In genomic region chr4:98261291-98262271, GRCh38 we compare ENCODE assay signal across 8 cellular contexts. TPM values are rescaled to one million over a fixed set of nuclear protein-coding genes. Genes with fewer than 3 reads are reported as not detected.
DNase-seq lines count a peak whose midpoint lies in the region; ATAC-seq, FAIRE-seq and TF ChIP-seq lines count a peak whose summit lies in the region.

Gene RAP1GDS1, plus strand, starts transcription at chr4:98261384. Its CDS starts 182 bp downstream, at chr4:98261566.

- peak within 1 kb of the TSS; percentile 86 for H3K4me3 Mint-ChIP-seq in activated CD8-positive, alpha-beta T cell treated with anti-CD3 and anti-CD28 coated beads for 36 hours

- peak within 1 kb of the TSS; percentile 95 for H3K9ac ChIP-seq in endothelial cell of umbilical vein (replicated peaks; ENCODE audit: extremely low read depth, insufficient read depth, low read length)

- H4K20me1 ChIP-seq in endothelial cell of umbilical vein (replicated peaks; ENCODE audit: control insufficient read depth, extremely low read depth, insufficient read depth, low read length): peaks cover 2% of the 10 kb centered on the region

- H3K4me1 ChIP-seq in endothelial cell of umbilical vein (ENCODE audit: control insufficient read depth, extremely low read depth, insufficient read depth, low read length): peaks cover 22% of the 10 kb centered on the region
- peaks cover 4% of the 10 kb centered on the region for H3K4me1 ChIP-seq in mesodermal cell (ENCODE audit: control insufficient read depth, insufficient read depth, low read length, poor library complexity, severe bottlenecking)

- peak; percentile 19 for ATAC-seq in GM18517 (IDR thresholded peaks at IDR 0.05; ENCODE audit: unreplicated experiment)
- peak; percentile 17 for ATAC-seq in HG03045 (IDR thresholded peaks at IDR 0.05; ENCODE audit: unreplicated experiment)
- peak; percentile 54 for ATAC-seq in activated CD8-positive, alpha-beta T cell treated with anti-CD3 and anti-CD28 coated beads for 36 hours

- CTCF ChIA-PET in activated CD8-positive, alpha-beta T cell treated with anti-CD3 and anti-CD28 coated beads for 36 hours (lab: Charles Lee): interaction anchor here (1.6 kb wide), 1 partner anchor 223 kb away, joined by 3 read pairs; no protein-coding TSS in a partner anchor
- CTCF ChIA-PET in endothelial cell of umbilical vein (lab: Charles Lee): interaction anchor here (0.8 to 2.4 kb wide), 10 partner anchors 11 to 734 kb away, joined by 3 to 11 read pairs (median 3); partner anchors contain the start of gene METAP1

- TF ChIP-seq CTCF in activated CD8-positive, alpha-beta T cell treated with anti-CD3 and anti-CD28 coated beads for 36 hours (IDR thresholded peaks at IDR 0.05): no peak
- no peak for TF ChIP-seq CTCF in endothelial cell of umbilical vein (IDR thresholded peaks at IDR 0.05; ENCODE audit: extremely low read depth in 1 of 2, insufficient read depth in 1 of 2, low read depth in 1 of 2, low read length in 2 of 2)

- H3K36me3 Mint-ChIP-seq in activated CD8-positive, alpha-beta T cell treated with anti-CD3 and anti-CD28 coated beads for 36 hours (ENCODE audit: low read depth): peaks cover 12% of the 10 kb centered on the region

- peaks cover 52% of the 10 kb centered on the region for H3K79me2 ChIP-seq in endothelial cell of umbilical vein (ENCODE audit: control insufficient read depth, insufficient read depth, low read length)

- H3K4me3 ChIP-seq in endothelial cell of umbilical vein (replicated peaks in 1 of 3; ENCODE audit: insufficient read depth in 1 of 3, low read depth in 1 of 3, low read length in 3 of 3): peak within 1 kb of the TSS; percentile 73 to 80 (median 74)
- peak within 1 kb of the TSS; percentile 89 for H3K4me3 ChIP-seq in mesodermal cell (ENCODE audit: extremely low read depth, insufficient read depth, low read length, poor library complexity, severe bottlenecking)

- no peaks in the 10 kb centered on the region for H3K27me3 ChIP-seq in endothelial cell of umbilical vein (ENCODE audit: control insufficient read depth in 2 of 2, insufficient read depth in 2 of 2, low read length in 2 of 2)

- FAIRE-seq in endothelial cell of umbilical vein (lab: Jason Lieb, UNC): peak; percentile 76

- H3K9me3 ChIP-seq in endothelial cell of umbilical vein (replicated peaks; ENCODE audit: control insufficient read depth, insufficient read depth, low read length) (no peaks in the 10 kb centered on the region), mesodermal cell (ENCODE audit: control insufficient read depth, low read length) (no peaks in the 10 kb centered on the region)

- dilution Hi-C loops in endothelial cell of umbilical vein (cut with MboI; ENCODE audit: extremely low pct_ligation_motif_present, low sequenced_read_pairs): no loop called here

- peak within 1 kb of the TSS; percentile 86 for H3K27ac ChIP-seq in endothelial cell of umbilical vein (ENCODE audit: insufficient read depth, low read depth, low read length)
- H3K27ac ChIP-seq in mesodermal cell (ENCODE audit: low read depth, low read length, severe bottlenecking): peak within 1 kb of the TSS; percentile 96

- peak; percentile 61 for DNase-seq in A172 (ENCODE audit: low spot score)
- DNase-seq in NCI-H345 (lab: John Stamatoyannopoulos, UW): peak; percentile 26
- DNase-seq in activated CD8-positive, alpha-beta T cell treated with anti-CD3 and anti-CD28 coated beads for 36 hours: peak; percentile 74
- peak; percentile 73 for DNase-seq in endothelial cell of umbilical vein (ENCODE audit: low read depth, low spot score)
- peak; percentile 1 to 4 for DNase-seq in stimulated activated CD8-positive, alpha-beta memory T cell treated with anti-CD3 and anti-CD28 coated beads, Interleukin-2, amount 100 ng/mL, for 1 hour (ENCODE audit: low read depth in 2 of 2)

- 0 to 1% methylated on average over 40 to 59 of the region's 103 CpGs for WGBS in mesodermal cell (ENCODE audit: insufficient coverage in 2 of 2), 2 experiments

- POLR2A ChIA-PET in activated CD8-positive, alpha-beta T cell treated with anti-CD3 and anti-CD28 coated beads for 36 hours (lab: Charles Lee): interaction anchor here (0.7 to 2.3 kb wide), 6 partner anchors 13 to 734 kb away, joined by 3 to 8 read pairs (median 4); partner anchors contain the start of gene METAP1
- POLR2A ChIA-PET in endothelial cell of umbilical vein (lab: Charles Lee): interaction anchor here (0.9 to 1.6 kb wide), 2 partner anchors 9 to 734 kb away, joined by 3 read pairs; partner anchors contain the start of gene METAP1

- peak within 1 kb of the TSS; percentile 93 for H2AFZ ChIP-seq in endothelial cell of umbilical vein (ENCODE audit: low read depth, low read length)

- intact Hi-C loops in activated CD8-positive, alpha-beta T cell treated with anti-CD3 and anti-CD28 coated beads for 36 hours (cut with micrococcal nuclease): loop anchor here (10.0 kb wide), 1 partner anchor 393 kb away; the partner anchor contains the start of gene TSPAN5
- intact Hi-C loops in endothelial cell of umbilical vein (cut with micrococcal nuclease): loop anchor here (2.0 to 5.0 kb wide), 9 partner anchors 91 to 1301 kb away; partner anchors contain the start of genes ADH5, EIF4E, METAP1 and STPG2

- no peaks in the 10 kb centered on the region for H3K9me1 ChIP-seq in endothelial cell of umbilical vein (replicated peaks; ENCODE audit: control insufficient read depth, extremely low read depth, insufficient read depth, low read length)

- H3K36me3 ChIP-seq in endothelial cell of umbilical vein (ENCODE audit: control insufficient read depth in 2 of 2, extremely low read depth in 1 of 2, insufficient read depth in 2 of 2, low read length in 2 of 2): no peaks in the 10 kb centered on the region
- no peaks in the 10 kb centered on the region for H3K36me3 ChIP-seq in mesodermal cell (ENCODE audit: control insufficient read depth, insufficient read depth, low read length)

- BruUV-seq in endothelial cell of umbilical vein (replicated peaks; lab: Mats Ljungman, UMichigan): no TSS peak

- H3K27me3 Mint-ChIP-seq in activated CD8-positive, alpha-beta T cell treated with anti-CD3 and anti-CD28 coated beads for 36 hours: no peaks in the 10 kb centered on the region

- H3K4me1 Mint-ChIP-seq in activated CD8-positive, alpha-beta T cell treated with anti-CD3 and anti-CD28 coated beads for 36 hours (ENCODE audit: low read depth): peaks cover 36% of the 10 kb centered on the region

- TF ChIP-seq POLR2A in endothelial cell of umbilical vein (IDR thresholded peaks at IDR 0.05; ENCODE audit: low read depth, low read length): peak; percentile 37

- H3K27ac Mint-ChIP-seq in activated CD8-positive, alpha-beta T cell treated with anti-CD3 and anti-CD28 coated beads for 36 hours: peak within 1 kb of the TSS; percentile 96

- no peaks in the 10 kb centered on the region for H3K9me3 Mint-ChIP-seq in activated CD8-positive, alpha-beta T cell treated with anti-CD3 and anti-CD28 coated beads for 36 hours

- H3K4me2 ChIP-seq in endothelial cell of umbilical vein (ENCODE audit: insufficient read depth, low read length): peak within 1 kb of the TSS; percentile 94

TF ChIP-seq in endothelial cell of umbilical vein, 7 proteins besides CTCF, POLR2A, EP300 and RAD21:
- TF ChIP-seq FOS (IDR thresholded peaks at IDR 0.05; ENCODE audit: borderline replicate concordance, insufficient read depth, low read length): no peak
- TF ChIP-seq POLR2AphosphoS5 (IDR thresholded peaks at IDR 0.05; ENCODE audit: insufficient read depth, low read depth, low read length): peak; percentile 12
- TF ChIP-seq MAX (IDR thresholded peaks at IDR 0.05; ENCODE audit: insufficient read depth, insufficient read length): peak; percentile 9

RNA-seq across cellular contexts. Expression of gene RAP1GDS1, which starts in this region (rescaled TPM):
- total RNA-seq in A172 (2014; rRNA removed; shearing (Covaris generic)): 50.2 and 58.6 TPM in 2 replicates
- 10 to 100 TPM; 49.8 to 52.1 TPM for total RNA-seq in activated CD8-positive, alpha-beta T cell treated with anti-CD3 and anti-CD28 coated beads for 36 hours
- 52.8 and 54.0 TPM in 2 replicates for total RNA-seq in endothelial cell of umbilical vein
- polyA plus RNA-seq in endothelial cell of umbilical vein: 13.6 and 17.6 TPM in 2 replicates
- polyA plus RNA-seq in endothelial cell of umbilical vein (2011; cell fraction: cytosol; rRNA removed): 20.1 and 22.1 TPM in 2 replicates
- polyA plus RNA-seq in endothelial cell of umbilical vein (2011; cell fraction: nucleus; rRNA removed): 33.9 and 36.4 TPM in 2 replicates
- 37.2 and 51.5 TPM in 2 replicates for polyA plus RNA-seq in endothelial cell of umbilical vein (2012)
- polyA minus RNA-seq in endothelial cell of umbilical vein: 55.8 and 56.1 TPM in 2 replicates
- polyA minus RNA-seq in endothelial cell of umbilical vein (2011; cell fraction: cytosol; rRNA and poly(A)+ RNA removed): 26.5 TPM
- 92.5 and 98.0 TPM in 2 replicates for polyA minus RNA-seq in endothelial cell of umbilical vein (2011; cell fraction: nucleus; rRNA and poly(A)+ RNA removed)
- polyA plus RNA-seq in mesodermal cell (2013, experiment 1 of 2): 45.6 TPM
- polyA plus RNA-seq in mesodermal cell (2013, experiment 2 of 2): 50.0 TPM

Comparison
In these comparisons a context has a peak if more than half of its experiments do, and no peak if none do; other contexts are left out.
1. Peak in every context shown above with its lines: DNase-seq, ATAC-seq, H3K4me3 ChIP-seq and H3K27ac ChIP-seq.
2. DNase-seq: peak in every context shown above with its lines; median percentile 74 in activated CD8-positive, alpha-beta T cell treated with anti-CD3 and anti-CD28 coated beads for 36 hours; 73 in endothelial cell of umbilical vein; 61 in A172; 26 in NCI-H345; 2 in stimulated activated CD8-positive, alpha-beta memory T cell treated with anti-CD3 and anti-CD28 coated beads, Interleukin-2, amount 100 ng/mL, for 1 hour.